17 cellular contexts compared by ENCODE assay signal in genomic region chr2:5442736-5443135, GRCh38.
DNase-seq lines count a peak whose midpoint lies in the region; ATAC-seq and TF ChIP-seq lines count a peak whose summit lies in the region.
"Had no signal": no experiment of that assay in that cellular context is flagged by ENCODE, and none has a peak within 500 bp of the region (broad histone marks: within the 10 kb centered on the region; RNA-seq: fewer than 3 reads in every experiment).

No MANE protein-coding gene starts in this region.

- no peaks in the 10 kb centered on the region for H3K79me2 ChIP-seq in PC-3 (ENCODE audit: low read length)

- H3K4me3 ChIP-seq in PC-3 (ENCODE audit: low read length), result no peak overlapping the region
- H3K4me3 ChIP-seq: BLaER1 treated with 17β-estradiol and CSF1 and Interleukin-3, amounts not matched to agents 10 nM and 100 nM; GM23338; K562 had no signal

- H3K36me3 ChIP-seq in PC-3 (ENCODE audit: low read depth, low read length), result no peaks in the 10 kb centered on the region
- H3K36me3 ChIP-seq: BLaER1 treated with 17β-estradiol and CSF1 and Interleukin-3, amounts not matched to agents 10 nM and 100 nM had no signal

- H3K9ac ChIP-seq in PC-3 (ENCODE audit: low read length), result no peak overlapping the region
- H3K9ac ChIP-seq: BLaER1 treated with 17β-estradiol and CSF1 and Interleukin-3, amounts not matched to agents 10 nM and 100 nM had no signal

- no peak overlapping the region for H2AFZ ChIP-seq in PC-3 (ENCODE audit: low read length)
- H2AFZ ChIP-seq: GM23338 had no signal

- no peak for TF ChIP-seq CTCF in PC-3 (conservative IDR thresholded peaks at IDR 0.05; ENCODE audit: low read depth, low read length)

- H3K9me2 ChIP-seq in PC-3 (replicated peaks; ENCODE audit: low read length), result no peaks in the 10 kb centered on the region

- H3F3A ChIP-seq in PC-3 (ENCODE audit: low read length, unreplicated experiment), result no peaks in the 10 kb centered on the region

- POLR2A ChIA-PET in PC-3 (lab: Charles Lee; ENCODE audit: unreplicated experiment), result no interaction called here

- no peak for ATAC-seq in PC-3
- ATAC-seq in GM18498 (IDR thresholded peaks at IDR 0.05; ENCODE audit: unreplicated experiment), result no peak
- ATAC-seq: GM23338, K562 had no signal

- BruUV-seq in PC-3 (replicated peaks; lab: Mats Ljungman, UMichigan), result no TSS peak

- intact Hi-C loops in PC-3 (cut with micrococcal nuclease), result no loop called here

- no peak overlapping the region for H3K27ac ChIP-seq in PC-3 (ENCODE audit: low read length)
- H3K27ac ChIP-seq: BLaER1 treated with 17β-estradiol and CSF1 and Interleukin-3, amounts not matched to agents 10 nM and 100 nM; HL-60 had no signal

- DNase-seq in NCI-H748 (lab: John Stamatoyannopoulos, UW; ENCODE audit: unreplicated experiment) (peak; percentile 15), NCI-H748 treated with DMSO at 0.1 percent for 48 hours (lab: John Stamatoyannopoulos, UW) (no peak), ELF-1 (ENCODE audit: low read depth, low spot score) (peak; percentile 17), PC-3 (peak; percentile 20), DMS53 treated with DMSO at 0.1 percent for 48 hours (lab: John Stamatoyannopoulos, UW; ENCODE audit: unreplicated experiment) (no peak), EL (no peak)
- DNase-seq: CD4-positive, CD25-positive, alpha-beta regulatory T cell; CD8-positive, alpha-beta memory T cell; DMS153; DMS79 treated with DMSO at 0.1 percent for 48 hours; HCEC 1CT; IMR-90 had no signal

- CTCF ChIA-PET in PC-3 (lab: Charles Lee), result no interaction called here

- H3K9me3 ChIP-seq in PC-3 (ENCODE audit: low read length), result no peaks in the 10 kb centered on the region
- H3K9me3 ChIP-seq: BLaER1 treated with 17β-estradiol and CSF1 and Interleukin-3, amounts not matched to agents 10 nM and 100 nM had no signal

- H3K4me2 ChIP-seq in PC-3 (ENCODE audit: low read length), result no peak overlapping the region
- H3K4me2 ChIP-seq: BLaER1 treated with 17β-estradiol and CSF1 and Interleukin-3, amounts not matched to agents 10 nM and 100 nM; GM23338 had no signal

- H3K27me3 ChIP-seq in PC-3 (ENCODE audit: low read length), result 0 out of 2 replicates have a peak, but pooled peaks cover 4% of the 10 kb centered on the region
- H3K27me3 ChIP-seq: BLaER1 treated with 17β-estradiol and CSF1 and Interleukin-3, amounts not matched to agents 10 nM and 100 nM had no signal

- H3K4me1 ChIP-seq in PC-3 (ENCODE audit: insufficient read depth, low read length), result no peaks in the 10 kb centered on the region
- H3K4me1 ChIP-seq: BLaER1 treated with 17β-estradiol and CSF1 and Interleukin-3, amounts not matched to agents 10 nM and 100 nM had no signal

- H4K20me1 ChIP-seq in PC-3 (ENCODE audit: low read length), result no peaks in the 10 kb centered on the region
- H4K20me1 ChIP-seq: BLaER1 treated with 17β-estradiol and CSF1 and Interleukin-3, amounts not matched to agents 10 nM and 100 nM had no signal

Comparison
In these comparisons a context has a peak if more than half of its experiments do, and no peak if none do; other contexts are left out.
1. DNase-seq: peak in NCI-H748 (single experiment), ELF-1 (single experiment) and PC-3 (single experiment); none in NCI-H748 treated with DMSO at 0.1 percent for 48 hours (single experiment), DMS53 treated with DMSO at 0.1 percent for 48 hours (single experiment) and EL (single experiment).